1 cellular context compared by ENCODE assay signal in the genomic region with DNA sequence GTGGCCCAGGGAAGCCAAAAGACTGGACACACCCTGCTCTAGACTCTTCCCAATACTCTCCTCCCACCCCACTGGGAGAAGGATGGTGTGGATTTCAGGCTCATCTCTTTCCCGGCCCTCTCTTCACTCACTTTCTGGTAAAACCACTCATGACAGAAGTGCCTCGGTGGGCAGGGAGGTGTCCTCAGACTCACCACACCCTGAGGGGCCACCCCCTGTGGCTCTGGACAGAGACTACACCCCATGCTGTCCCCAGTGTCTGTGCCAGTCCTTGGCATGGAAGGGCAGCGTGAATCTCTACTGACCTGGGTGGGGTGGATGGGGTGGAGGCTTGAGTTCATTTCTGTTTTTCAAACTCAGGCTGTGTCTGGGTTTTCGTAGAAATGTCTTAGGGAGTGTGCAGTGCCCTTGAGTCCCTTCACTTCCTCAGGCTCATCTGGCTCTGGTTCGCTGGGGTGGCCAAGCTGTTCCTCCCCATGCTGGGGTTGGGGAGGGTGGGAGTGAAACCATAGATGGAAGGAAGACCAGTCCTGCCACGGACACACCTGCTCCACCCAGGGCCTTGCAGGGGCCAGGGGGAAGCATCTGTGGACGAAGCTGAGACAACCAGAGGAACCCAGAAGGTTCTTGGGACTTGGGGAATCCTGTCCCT.
TF ChIP-seq lines count a peak whose summit lies in the region.

No MANE protein-coding gene starts in this region.

TF ChIP-seq in WTC11, 78 proteins besides CTCF, POLR2A, EP300 and RAD21:
- no peak for TF ChIP-seq ESRRA (CRISPR knock-in tag; IDR thresholded peaks at IDR 0.05; ENCODE audit: borderline replicate concordance)
- no peak for TF ChIP-seq ZNF232 (CRISPR knock-in tag; IDR thresholded peaks at IDR 0.05)
- TF ChIP-seq ZNF138 (CRISPR knock-in tag; conservative IDR thresholded peaks at IDR 0.05), result no peak
- TF ChIP-seq NFE2L1 (CRISPR knock-in tag; IDR thresholded peaks at IDR 0.05), result no peak
- no peak for TF ChIP-seq SMAD3 (CRISPR knock-in tag; IDR thresholded peaks at IDR 0.05; ENCODE audit: borderline replicate concordance)
